In the genomic region with DNA sequence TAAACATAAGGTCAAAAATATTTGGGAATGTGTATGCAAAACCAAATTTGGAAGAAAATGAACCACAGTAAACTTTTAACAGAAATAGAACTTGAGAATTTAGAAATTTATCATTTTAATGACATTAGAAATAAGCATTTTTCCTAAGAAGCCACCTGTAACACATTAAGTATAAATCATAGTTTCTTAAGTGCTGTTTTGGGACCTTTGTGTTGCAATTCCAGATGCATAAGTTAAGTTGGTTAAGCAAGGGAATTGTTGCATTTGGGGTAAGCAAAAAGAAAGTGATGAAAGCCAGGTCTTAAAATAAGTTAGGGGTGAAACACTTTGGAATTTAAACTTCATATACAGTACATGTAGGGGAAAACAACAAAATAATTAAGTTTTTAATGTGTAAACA, we compare ENCODE assay signal across 18 cellular contexts. TPM values are rescaled to one million over a fixed set of nuclear protein-coding genes. Genes with fewer than 3 reads are reported as not detected.
DNase-seq lines count a peak whose midpoint lies in the region; ATAC-seq, FAIRE-seq and TF ChIP-seq lines count a peak whose summit lies in the region.
"Had no signal": no experiment of that assay in that cellular context is flagged by ENCODE, and none has a peak within 500 bp of the region (broad histone marks: within the 10 kb centered on the region; RNA-seq: fewer than 3 reads in every experiment).

No MANE protein-coding gene starts in this region.

- H3K9me3 ChIP-seq in mammary epithelial cell (replicated peaks; ENCODE audit: insufficient read depth, low read length) (no peaks in the 10 kb centered on the region), SK-N-MC (ENCODE audit: low read depth, low read length) (no peaks in the 10 kb centered on the region)
- H3K9me3 ChIP-seq: A549, BE2C had no signal

- H4K20me1 ChIP-seq in mammary epithelial cell (ENCODE audit: insufficient read depth, low read length), result no peaks in the 10 kb centered on the region

- no peaks in the 10 kb centered on the region for H3K79me2 ChIP-seq in mammary epithelial cell (ENCODE audit: insufficient read depth, low read length)

- H3K36me3 ChIP-seq in mammary epithelial cell (ENCODE audit: insufficient read depth, low read length) (no peaks in the 10 kb centered on the region), SK-N-MC (ENCODE audit: insufficient read depth, low read length) (no peaks in the 10 kb centered on the region)
- H3K36me3 ChIP-seq: BE2C had no signal

- H3K4me1 ChIP-seq in mammary epithelial cell (ENCODE audit: insufficient read depth, low read length), result no peaks in the 10 kb centered on the region
- H3K4me1 ChIP-seq: A549, BE2C had no signal

- BruUV-seq in MCF 10A (replicated peaks; lab: Mats Ljungman, UMichigan), result no TSS peak
- BruUV-seq in mammary epithelial cell (replicated peaks; lab: Mats Ljungman, UMichigan), result no TSS peak

- in situ Hi-C loops in mammary epithelial cell (cut with MboI; ENCODE audit: low sequenced_read_pairs in 2 of 2), result no loop called here

- POLR2A ChIA-PET in MCF 10A (lab: Yijun Ruan, JAX), result interaction anchor here (0.6 kb wide), 1 partner anchor 202 kb away, joined by 3 read pairs; no protein-coding TSS in a partner anchor

- dilution Hi-C loops in mammary epithelial cell (cut with HindIII; ENCODE audit: low sequenced_read_pairs), result no loop called here

- no peak overlapping the region for H3K4me2 ChIP-seq in mammary epithelial cell (ENCODE audit: insufficient read depth, low read depth, low read length)
- H3K4me2 ChIP-seq: A549 had no signal

- H3K4me1 Mint-ChIP-seq in MCF 10A (ENCODE audit: insufficient read depth, unreplicated experiment), result no peaks in the 10 kb centered on the region

- intact Hi-C loops in MCF 10A (cut with micrococcal nuclease) (no loop called here), mammary epithelial cell (cut with micrococcal nuclease) (no loop called here)

- no peak for ATAC-seq in HG03039 (IDR thresholded peaks at IDR 0.05; ENCODE audit: unreplicated experiment)
- ATAC-seq: A549; CD8-positive, alpha-beta T cell had no signal

- no peaks in the 10 kb centered on the region for H3K27me3 ChIP-seq in mammary epithelial cell (ENCODE audit: insufficient read depth, low read length)
- H3K27me3 ChIP-seq: BE2C had no signal

- FAIRE-seq in GM12892 (lab: Jason Lieb, UNC), result no peak
- FAIRE-seq: A549, D721Med had no signal

- H3K27ac Mint-ChIP-seq in MCF 10A (ENCODE audit: low read depth, unreplicated experiment), result no peak overlapping the region
- H3K27ac Mint-ChIP-seq: CD8-positive, alpha-beta T cell had no signal

- H3K4me3 Mint-ChIP-seq in MCF 10A (ENCODE audit: unreplicated experiment), result no peak overlapping the region
- H3K4me3 Mint-ChIP-seq: CD8-positive, alpha-beta T cell had no signal

- H3K27me3 Mint-ChIP-seq in MCF 10A (ENCODE audit: insufficient read depth, unreplicated experiment), result no peaks in the 10 kb centered on the region

- H3K27ac ChIP-seq in mammary epithelial cell (ENCODE audit: insufficient read depth, low read depth, low read length), result no peak overlapping the region
- H3K27ac ChIP-seq in SK-N-MC, result peak overlapping the region; percentile 82
- H3K27ac ChIP-seq: A549 had no signal

- TF ChIP-seq POLR2A in GM12892 (IDR thresholded peaks at IDR 0.05; ENCODE audit: low read depth, low read length), result no peak

- no peak overlapping the region for H2AFZ ChIP-seq in mammary epithelial cell (ENCODE audit: low read depth, low read length)

- H3K9ac ChIP-seq in mammary epithelial cell (ENCODE audit: insufficient read depth, low read length), result no peak overlapping the region
- no peak overlapping the region for H3K9ac ChIP-seq in SK-N-MC (ENCODE audit: insufficient read length)

- peaks cover 4% of the 10 kb centered on the region for H3K9me3 Mint-ChIP-seq in MCF 10A (ENCODE audit: unreplicated experiment)
- H3K9me3 Mint-ChIP-seq: CD8-positive, alpha-beta T cell had no signal

- H3K4me3 ChIP-seq in mammary epithelial cell (replicated peaks in 1 of 3; ENCODE audit: insufficient read depth in 1 of 3, low read depth in 2 of 3, low read length in 3 of 3), result no peak overlapping the region
- H3K4me3 ChIP-seq in SK-N-MC, result peak overlapping the region; percentile 34
- no peak overlapping the region for H3K4me3 ChIP-seq in fibroblast of the aortic adventitia (ENCODE audit: low read depth, low read length)
- H3K4me3 ChIP-seq: A549 had no signal

- DNase-seq in MCF 10A (ENCODE audit: unreplicated experiment), result peak; percentile 5
- DNase-seq in mammary epithelial cell, result no peak
- DNase-seq in SK-N-MC (ENCODE audit: low read depth, low spot score), result peak; percentile 86
- DNase-seq in fibroblast of the aortic adventitia (ENCODE audit: low read depth), result peak; percentile 46
- no peak for DNase-seq in GOT3 (lab: John Stamatoyannopoulos, UW)
- DNase-seq in activated CD4-positive, CD25-positive, alpha-beta regulatory T cell (lab: John Stamatoyannopoulos, UW), result no peak
- DNase-seq in GM12892 (ENCODE audit: insufficient read length), result no peak
- DNase-seq: BE2C; CD8-positive, alpha-beta T cell; DMS79 treated with DMSO at 0.1 percent for 48 hours; H7; IMR-90; NCI-H1436 treated with DMSO at 0.1 percent for 48 hours; NCI-H2081; NCI-H510A treated with DMSO at 0.1 percent for 48 hours had no signal

- no peak for TF ChIP-seq CTCF in MCF 10A (IDR thresholded peaks at IDR 0.05; ENCODE audit: unreplicated experiment)
- no peak for TF ChIP-seq CTCF in mammary epithelial cell (conservative IDR thresholded peaks at IDR 0.05 in 1 of 2, IDR thresholded peaks at IDR 0.05 in 1 of 2; ENCODE audit: extremely low read depth in 1 of 2, insufficient read depth in 1 of 2, low read depth in 1 of 2, low read length in 2 of 2)
- no peak for TF ChIP-seq CTCF in fibroblast of the aortic adventitia (IDR thresholded peaks at IDR 0.05; ENCODE audit: insufficient read depth, low read length)

- no peaks in the 10 kb centered on the region for H3K36me3 Mint-ChIP-seq in MCF 10A (ENCODE audit: insufficient read depth, unreplicated experiment)
- H3K36me3 Mint-ChIP-seq: CD8-positive, alpha-beta T cell had no signal

- CTCF ChIA-PET in MCF 10A (lab: Yijun Ruan, JAX) (no interaction called here), mammary epithelial cell (lab: Charles Lee; ENCODE audit: low non-redundant PET) (no interaction called here)

RNA-seq across cellular contexts. Expression of a gene that starts 49.8 kb away (rescaled TPM):
- total RNA-seq in MCF 10A (2022) (2.7 and 2.8 TPM in 2 replicates), mammary epithelial cell (1 to 10 TPM; 1.3 to 5.8 TPM), fibroblast of the aortic adventitia (ENCODE audit: low replicate concordance) (15.3 and 34.1 TPM in 2 replicates)
- polyA plus RNA-seq in mammary epithelial cell, result 5.1 TPM
- 7.1 TPM for polyA minus RNA-seq in mammary epithelial cell
- polyA plus RNA-seq in GM12892 (2012; ENCODE audit: missing spikeins), result 23.4 TPM

RNA-seq across cellular contexts. Expression of a gene that starts 59.7 kb away (rescaled TPM):
- total RNA-seq in MCF 10A (2022) (74.4 and 93.2 TPM in 2 replicates), mammary epithelial cell (10 to 100 TPM; 56.3 to 72.8 TPM), fibroblast of the aortic adventitia (ENCODE audit: low replicate concordance) (93.8 and 100 TPM in 2 replicates)
- 20.0 TPM for polyA plus RNA-seq in mammary epithelial cell
- 29.9 TPM for polyA minus RNA-seq in mammary epithelial cell
- polyA plus RNA-seq in GM12892 (2012; ENCODE audit: missing spikeins), result 82.1 TPM

Comparison
In these comparisons a context has a peak if more than half of its experiments do, and no peak if none do; other contexts are left out.
1. DNase-seq: peak in MCF 10A (single experiment), SK-N-MC (single experiment) and fibroblast of the aortic adventitia (single experiment); none in mammary epithelial cell (single experiment), GOT3 (single experiment), activated CD4-positive, CD25-positive, alpha-beta regulatory T cell (0 of 4) and GM12892 (single experiment).